In genomic region chr7:105838273-105839141, GRCh38 we compare ENCODE assay signal across 1 cellular context.
TF ChIP-seq lines count a peak whose summit lies in the region.

No MANE protein-coding gene starts in this region.

TF ChIP-seq in H1, 55 proteins besides CTCF, POLR2A, EP300 and RAD21:
- peak; percentile 46; the same call in 1 of the 2 replicates for TF ChIP-seq E2F6 (IDR thresholded peaks at IDR 0.05)
- no peak for TF ChIP-seq HDAC6 (IDR thresholded peaks at IDR 0.05; ENCODE audit: low read depth, low read length)
- TF ChIP-seq SP4 (IDR thresholded peaks at IDR 0.05; ENCODE audit: low read length), result no peak
